In the genomic region with DNA sequence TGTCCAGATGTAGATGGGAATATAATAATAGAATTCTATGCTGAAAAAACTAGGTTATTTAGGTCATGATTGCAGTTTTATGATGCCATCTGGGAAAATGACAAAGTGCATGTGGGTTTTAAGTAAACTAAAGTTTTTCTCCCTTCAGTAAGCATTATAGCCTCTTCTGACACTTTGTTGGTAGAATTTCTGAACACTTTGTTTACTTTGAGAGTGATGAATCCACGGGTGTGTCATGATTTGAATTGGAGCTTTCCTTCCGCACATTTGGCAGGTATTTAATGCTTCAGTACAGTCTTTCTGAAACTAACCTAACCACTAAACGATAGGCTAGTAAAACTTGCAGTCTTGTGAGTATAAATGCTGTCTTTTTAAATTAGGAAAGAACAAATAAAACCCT, we compare ENCODE assay signal across 11 cellular contexts. TPM values are rescaled to one million over a fixed set of nuclear protein-coding genes. Genes with fewer than 3 reads are reported as not detected.
DNase-seq lines count a peak whose midpoint lies in the region; ATAC-seq and TF ChIP-seq lines count a peak whose summit lies in the region.
"Had no signal": no experiment of that assay in that cellular context is flagged by ENCODE, and none has a peak within 500 bp of the region (broad histone marks: within the 10 kb centered on the region; RNA-seq: fewer than 3 reads in every experiment).

No MANE protein-coding gene starts in this region.

- no peaks in the 10 kb centered on the region for H3K79me2 ChIP-seq in mesendoderm (ENCODE audit: control insufficient read depth, insufficient read depth, low read length)

- H3K4ac ChIP-seq in mesendoderm (ENCODE audit: low read depth, low read length) = no peak overlapping the region

- H3K27ac ChIP-seq in A673 (ENCODE audit: low read depth, low read length, poor library complexity, severe bottlenecking) (no peak overlapping the region), mesendoderm (ENCODE audit: low read depth, low read length) (no peak overlapping the region)
- H3K27ac ChIP-seq: SJSA1, upper lobe of left lung had no signal

- peak; percentile 13 for DNase-seq in A673 (ENCODE audit: low spot score)
- DNase-seq in M059J (ENCODE audit: low read depth) = peak; percentile 97
- DNase-seq in dermis microvascular lymphatic vessel endothelial cell (ENCODE audit: low read depth in 2 of 2) = peak; percentile 22 to 61
- DNase-seq in mesendoderm = no peak
- no peak for DNase-seq in GDM1 (lab: John Stamatoyannopoulos, UW)
- DNase-seq: NCI-H524 treated with DMSO at 0.1 percent for 48 hours, upper lobe of left lung had no signal

- H3K4me3 ChIP-seq in A673 (ENCODE audit: low read depth, low read length, poor library complexity, severe bottlenecking) = no peak overlapping the region
- H3K4me3 ChIP-seq in mesendoderm (ENCODE audit: low read length) = no peak overlapping the region
- H3K4me3 ChIP-seq: SJSA1, upper lobe of left lung had no signal

- H3K9me3 ChIP-seq in A673 (ENCODE audit: low read depth, low read length, poor library complexity, severe bottlenecking) = no peaks in the 10 kb centered on the region
- H3K9me3 ChIP-seq: SJSA1, upper lobe of left lung had no signal

- intact Hi-C loops in A673 (cut with micrococcal nuclease; ENCODE audit: unreplicated experiment) = no loop called here

- no peak overlapping the region for H2BK5ac ChIP-seq in mesendoderm (ENCODE audit: low read length)

- TF ChIP-seq CTCF in A673 (conservative IDR thresholded peaks at IDR 0.05; ENCODE audit: low read depth, low read length) = no peak

- no peak overlapping the region for H2BK15ac ChIP-seq in mesendoderm (replicated peaks; ENCODE audit: low read depth)

- H3K23ac ChIP-seq in mesendoderm (ENCODE audit: low read length) = no peak overlapping the region

- no CpG with 5 or more reads among the region's 3 CpGs for WGBS in mesendoderm (ENCODE audit: extremely low coverage, insufficient coverage, low lambda C conversion rate)

- H3K18ac ChIP-seq in mesendoderm (ENCODE audit: low read length) = no peak overlapping the region

- no peak overlapping the region for H3K56ac ChIP-seq in mesendoderm (ENCODE audit: low read length)

- POLR2A ChIA-PET in A673 (lab: Charles Lee; ENCODE audit: low non-redundant PET) = no interaction called here

- no peaks in the 10 kb centered on the region for H3K27me3 ChIP-seq in A673 (replicated peaks; ENCODE audit: insufficient read depth, low read depth, low read length, poor library complexity)
- H3K27me3 ChIP-seq in mesendoderm (ENCODE audit: insufficient read depth, low read length, poor library complexity) = no peaks in the 10 kb centered on the region
- H3K27me3 ChIP-seq: SJSA1, upper lobe of left lung had no signal

- H2BK120ac ChIP-seq in mesendoderm (ENCODE audit: low read depth, low read length) = peak overlapping the region; percentile 45

- no TSS peak for BruUV-seq in A673 (replicated peaks; lab: Mats Ljungman, UMichigan)

- H4K8ac ChIP-seq in mesendoderm (ENCODE audit: low read depth, low read length) = no peak overlapping the region

- H4K5ac ChIP-seq in mesendoderm (ENCODE audit: low read length) = no peak overlapping the region

- H3K79me1 ChIP-seq in mesendoderm (ENCODE audit: low read length) = no peaks in the 10 kb centered on the region

- no peak overlapping the region for H2AK5ac ChIP-seq in mesendoderm (ENCODE audit: low read length)

- H3K4me2 ChIP-seq in mesendoderm (ENCODE audit: low read length) = no peak overlapping the region

- no peak overlapping the region for H3K9ac ChIP-seq in mesendoderm (ENCODE audit: low read length)

- H3K36me3 ChIP-seq in A673 (ENCODE audit: insufficient read depth, low read length, poor library complexity, severe bottlenecking) = no peaks in the 10 kb centered on the region
- no peaks in the 10 kb centered on the region for H3K36me3 ChIP-seq in mesendoderm (ENCODE audit: control insufficient read depth, insufficient read depth, low read length)
- H3K36me3 ChIP-seq: SJSA1, upper lobe of left lung had no signal

- CTCF ChIA-PET in A673 (lab: Charles Lee) = no interaction called here

- H3K4me1 ChIP-seq in A673 (ENCODE audit: insufficient read depth, low read length, poor library complexity, severe bottlenecking) = peaks cover 31% of the 10 kb centered on the region
- no peaks in the 10 kb centered on the region for H3K4me1 ChIP-seq in mesendoderm (ENCODE audit: control insufficient read depth, low read depth, low read length)

- ATAC-seq in HG02588 (IDR thresholded peaks at IDR 0.05; ENCODE audit: unreplicated experiment) (no peak), HG03439 (IDR thresholded peaks at IDR 0.05; ENCODE audit: unreplicated experiment) (no peak), GM21528 (IDR thresholded peaks at IDR 0.05; ENCODE audit: low FRiP score, unreplicated experiment) (no peak)

RNA-seq across cellular contexts. Expression of a gene that starts 7.1 kb away (rescaled TPM):
- total RNA-seq in A673 (2021) (3.4 and 4.3 TPM in 2 replicates), dermis microvascular lymphatic vessel endothelial cell (19.0 and 20.7 TPM in 2 replicates)
- 35.1 and 43.2 TPM in 2 replicates for total RNA-seq in M059J (2014; rRNA removed; shearing (Covaris generic))
- polyA plus RNA-seq in mesendoderm (2013, experiment 1 of 2) = 1.7 TPM
- polyA plus RNA-seq in mesendoderm (2013, experiment 2 of 2) = 1.5 TPM

Comparison
In these comparisons a context has a peak if more than half of its experiments do, and no peak if none do; other contexts are left out.
1. DNase-seq: peak in A673 (single experiment), M059J (single experiment) and dermis microvascular lymphatic vessel endothelial cell (2 of 2); none in mesendoderm (single experiment) and GDM1 (single experiment).